Comparison of ENCODE assay signal across 8 cellular contexts in genomic region chr2:26982102-26982742, GRCh38. TPM values are rescaled to one million over a fixed set of nuclear protein-coding genes. Genes with fewer than 3 reads are reported as not detected.
DNase-seq lines count a peak whose midpoint lies in the region; ATAC-seq, FAIRE-seq and TF ChIP-seq lines count a peak whose summit lies in the region.

No MANE protein-coding gene starts in this region.

- H3K4me1 ChIP-seq in A549: peaks cover 10% of the 10 kb centered on the region; the same call in 2 of the 3 replicates

- no peak for TF ChIP-seq CTCF in A549 (IDR thresholded peaks at IDR 0.05)
- peak; percentile 42 for TF ChIP-seq CTCF in GM12865 (IDR thresholded peaks at IDR 0.05; ENCODE audit: insufficient read depth, low read depth, low read length, missing control alignments)

- H3K9me3 ChIP-seq in A549: no peaks in the 10 kb centered on the region

- no peaks in the 10 kb centered on the region for H3K4me1 Mint-ChIP-seq in activated naive CD4-positive, alpha-beta T cell treated with anti-CD3 and anti-CD28 coated beads, Interleukin-2, amount 10 ng/mL, durations not matched to agents 7 days and 5 days

- ATAC-seq in A549: peak; percentile 95 to 99
- peak; percentile 67 for ATAC-seq in stimulated activated naive CD8-positive, alpha-beta T cell treated with anti-CD3 and anti-CD28 coated beads, Interleukin-15, Interleukin-2, amounts not matched to agents 100 U/mL and 50 U/mL, for 24 hours
- no peak for ATAC-seq in HG02759 (IDR thresholded peaks at IDR 0.05; ENCODE audit: unreplicated experiment)

- CTCF ChIA-PET in A549 (lab: Yijun Ruan, JAX): interaction anchor here (1.0 to 9.9 kb wide), 14 partner anchors 10 to 136 kb away, joined by 3 to 74 read pairs (median 6); no protein-coding TSS in a partner anchor
- CTCF ChIA-PET in activated naive CD4-positive, alpha-beta T cell treated with anti-CD3 and anti-CD28 coated beads, Interleukin-2, amount 10 ng/mL, durations not matched to agents 7 days and 5 days (lab: Charles Lee): interaction anchor here (0.6 to 2.4 kb wide), 6 partner anchors 20 to 144 kb away, joined by 3 to 11 read pairs (median 3); no protein-coding TSS in a partner anchor

- H3K4me3 ChIP-seq in A549: no peak overlapping the region
- H3K4me3 ChIP-seq in GM12865 (ENCODE audit: low read depth, low read length): no peak overlapping the region

- DNase-seq in A549 (ENCODE audit: low read depth in 1 of 2, low spot score in 1 of 2) (peak; percentile 74 to 79), GM12865 (ENCODE audit: low read depth) (peak; percentile 49), NCI-H1694 (lab: John Stamatoyannopoulos, UW) (peak; percentile 51), hypothalamus (lab: John Stamatoyannopoulos, UW) (peak in 26 of 51 donors; percentile 7 to 60 (median 32)), GM19239 (ENCODE audit: insufficient read length, low spot score) (no peak)
- DNase-seq in activated naive CD4-positive, alpha-beta T cell treated with anti-CD3 and anti-CD28 coated beads, Interleukin-2, amount 10 ng/mL, durations not matched to agents 7 days and 5 days: peak; percentile 34
- peak; percentile 13 for DNase-seq in stimulated activated naive CD8-positive, alpha-beta T cell treated with anti-CD3 and anti-CD28 coated beads, Interleukin-15, Interleukin-2, amounts not matched to agents 100 U/mL and 50 U/mL, for 24 hours

- TF ChIP-seq POLR2A in A549 (IDR thresholded peaks at IDR 0.05; ENCODE audit: low read length): no peak

- POLR2A ChIA-PET in A549 (lab: Yijun Ruan, JAX): interaction anchor here (0.6 kb wide), 1 partner anchor 392 kb away, joined by 4 read pairs; no protein-coding TSS in a partner anchor

- peaks cover 33% of the 10 kb centered on the region for H3K27me3 Mint-ChIP-seq in activated naive CD4-positive, alpha-beta T cell treated with anti-CD3 and anti-CD28 coated beads, Interleukin-2, amount 10 ng/mL, durations not matched to agents 7 days and 5 days

- H3K4me3 Mint-ChIP-seq in activated naive CD4-positive, alpha-beta T cell treated with anti-CD3 and anti-CD28 coated beads, Interleukin-2, amount 10 ng/mL, durations not matched to agents 7 days and 5 days: no peak overlapping the region

- 0 out of 3 replicates have a peak overlapping the region, but pooled peaks have one; percentile 4 for H3K4me2 ChIP-seq in A549

- TF ChIP-seq EP300 in A549 (IDR thresholded peaks at IDR 0.05): no peak

- WGBS in A549 (ENCODE audit: missing lambda C conversion rate): 15% methylated on average over 2 of the region's 2 CpGs

- TF ChIP-seq RAD21 in A549 (conservative IDR thresholded peaks at IDR 0.05 in 1 of 2, IDR thresholded peaks at IDR 0.05 in 1 of 2): no peak

- FAIRE-seq in A549 (lab: Jason Lieb, UNC): no peak
- no peak for FAIRE-seq in GM19239 (lab: Jason Lieb, UNC)

- H3K27ac ChIP-seq in A549: no peak overlapping the region

- no peaks in the 10 kb centered on the region for H3K9me3 Mint-ChIP-seq in activated naive CD4-positive, alpha-beta T cell treated with anti-CD3 and anti-CD28 coated beads, Interleukin-2, amount 10 ng/mL, durations not matched to agents 7 days and 5 days

- no peaks in the 10 kb centered on the region for H3K36me3 Mint-ChIP-seq in activated naive CD4-positive, alpha-beta T cell treated with anti-CD3 and anti-CD28 coated beads, Interleukin-2, amount 10 ng/mL, durations not matched to agents 7 days and 5 days

- no peak overlapping the region for H3K27ac Mint-ChIP-seq in activated naive CD4-positive, alpha-beta T cell treated with anti-CD3 and anti-CD28 coated beads, Interleukin-2, amount 10 ng/mL, durations not matched to agents 7 days and 5 days

TF ChIP-seq in A549, 52 proteins besides CTCF, POLR2A, EP300 and RAD21:
- no peak for TF ChIP-seq EHMT2 (IDR thresholded peaks at IDR 0.05; ENCODE audit: low read depth)
- TF ChIP-seq MYC (IDR thresholded peaks at IDR 0.05; ENCODE audit: borderline replicate concordance, low read length): no peak
- TF ChIP-seq POLR2AphosphoS2 (conservative IDR thresholded peaks at IDR 0.05; ENCODE audit: low read length): no peak
- TF ChIP-seq ATOH8 (CRISPR knock-in tag; IDR thresholded peaks at IDR 0.05; ENCODE audit: low read depth): no peak
- no peak for TF ChIP-seq USF2 (IDR thresholded peaks at IDR 0.05)
- no peak for TF ChIP-seq FOXS1 (CRISPR knock-in tag; IDR thresholded peaks at IDR 0.05)

RNA-seq across cellular contexts. Expression of gene MAPRE3, which starts 11.8 kb away (rescaled TPM):
- polyA plus RNA-seq in A549 (2011; rRNA removed) (12.0 and 12.1 TPM in 2 replicates), A549 (2017; fragmentation: RNase III; extraction: RNeasy Plus Mini Kit Qiagen cat#74134 plus additional on column Dnase treatment) (19.3 to 21.8 TPM (median 21.5 TPM) in 3 replicates)
- polyA plus RNA-seq in A549 (2012; cell fraction: cytosol; rRNA removed): 9.5 and 11.3 TPM in 2 replicates
- 21.3 and 23.4 TPM in 2 replicates for polyA plus RNA-seq in A549 (2012; cell fraction: nucleus; rRNA removed)
- 8.9 and 10.4 TPM in 2 replicates for polyA minus RNA-seq in A549 (2011; rRNA and poly(A)+ RNA removed)

RNA-seq across cellular contexts. Expression of gene TMEM214, which starts 50.5 kb away (rescaled TPM):
- polyA plus RNA-seq in A549 (2011; rRNA removed): 74.9 and 106 TPM in 2 replicates
- 68.1 and 87.1 TPM in 2 replicates for polyA plus RNA-seq in A549 (2012; cell fraction: cytosol; rRNA removed)
- 190 and 235 TPM in 2 replicates for polyA plus RNA-seq in A549 (2012; cell fraction: nucleus; rRNA removed)
- polyA plus RNA-seq in A549 (2017; fragmentation: RNase III; extraction: RNeasy Plus Mini Kit Qiagen cat#74134 plus additional on column Dnase treatment): 48.1 to 57.0 TPM (median 54.3 TPM) in 3 replicates
- 178 and 203 TPM in 2 replicates for polyA minus RNA-seq in A549 (2011; rRNA and poly(A)+ RNA removed)
